11 cellular contexts compared by ENCODE assay signal in genomic region chr4:163395758-163396157, GRCh38. TPM values are rescaled to one million over a fixed set of nuclear protein-coding genes. Genes with fewer than 3 reads are reported as not detected.
DNase-seq lines count a peak whose midpoint lies in the region; ATAC-seq and TF ChIP-seq lines count a peak whose summit lies in the region.
"Had no signal": no experiment of that assay in that cellular context is flagged by ENCODE, and none has a peak within 500 bp of the region (broad histone marks: within the 10 kb centered on the region; RNA-seq: fewer than 3 reads in every experiment).

No MANE protein-coding gene starts in this region.

- H3K4me3 ChIP-seq in MG63 (peak overlapping the region; percentile 38), mammary epithelial cell (replicated peaks in 1 of 3; ENCODE audit: insufficient read depth in 1 of 3, low read depth in 2 of 3, low read length in 3 of 3) (peak overlapping the region; percentile 34 to 63 (median 46)), osteoblast (ENCODE audit: insufficient read depth, low read length) (peak overlapping the region; percentile 28), lower lobe of right lung (no peak overlapping the region)

- H3K9me3 ChIP-seq in MG63 = no peaks in the 10 kb centered on the region
- H3K9me3 ChIP-seq in mammary epithelial cell (replicated peaks; ENCODE audit: insufficient read depth, low read length) = no peaks in the 10 kb centered on the region
- no peaks in the 10 kb centered on the region for H3K9me3 ChIP-seq in osteoblast (ENCODE audit: low read depth, low read length)
- no peaks in the 10 kb centered on the region for H3K9me3 ChIP-seq in lower lobe of right lung
- H3K9me3 ChIP-seq: stomach had no signal

- no peak overlapping the region for H3K9ac ChIP-seq in mammary epithelial cell (ENCODE audit: insufficient read depth, low read length)

- ATAC-seq in lower lobe of right lung = no peak
- ATAC-seq in GM18873 (IDR thresholded peaks at IDR 0.05; ENCODE audit: low FRiP score, unreplicated experiment) = no peak
- ATAC-seq: activated CD4-positive, CD25-positive, alpha-beta regulatory T cell treated with anti-CD3 and anti-CD28 coated beads, Interleukin-2, amount 50 U/mL, for 24 hours had no signal

- H3K4me1 ChIP-seq in mammary epithelial cell (ENCODE audit: insufficient read depth, low read length) (peaks cover 6% of the 10 kb centered on the region), osteoblast (ENCODE audit: insufficient read depth, low read length) (no peaks in the 10 kb centered on the region), lower lobe of right lung (no peaks in the 10 kb centered on the region)
- H3K4me1 ChIP-seq: stomach had no signal

- CTCF ChIA-PET in mammary epithelial cell (lab: Charles Lee; ENCODE audit: low non-redundant PET) = no interaction called here

- H3K4me2 ChIP-seq in mammary epithelial cell (ENCODE audit: insufficient read depth, low read depth, low read length) (peak overlapping the region; percentile 92), osteoblast (ENCODE audit: insufficient read depth, low read length) (peak overlapping the region; percentile 9)

- in situ Hi-C loops in mammary epithelial cell (cut with MboI; ENCODE audit: low sequenced_read_pairs in 2 of 2) = no loop called here

- DNase-seq in DMS53 treated with DMSO at 0.1 percent for 48 hours (lab: John Stamatoyannopoulos, UW; ENCODE audit: unreplicated experiment) = peak; percentile 4
- no peak for DNase-seq in MG63
- peak; percentile 5 for DNase-seq in mammary epithelial cell
- no peak for DNase-seq in osteoblast (ENCODE audit: insufficient read length, low spot score, missing footprints)
- no peak for DNase-seq in NK-92 treated with Interleukin-12 subunit alpha and Interleukin-12 subunit beta, amount 100 ng/mL, for 24 hours (lab: John Stamatoyannopoulos, UW)
- DNase-seq in lower lobe of right lung = no peak
- DNase-seq: foreskin fibroblast, NCI-H510A treated with DMSO at 0.1 percent for 48 hours, stomach had no signal

- H4K20me1 ChIP-seq in mammary epithelial cell (ENCODE audit: insufficient read depth, low read length) (no peaks in the 10 kb centered on the region), osteoblast (ENCODE audit: insufficient read depth, low read length) (no peaks in the 10 kb centered on the region)

- intact Hi-C loops in mammary epithelial cell (cut with micrococcal nuclease) = no loop called here
- intact Hi-C loops in lower lobe of right lung (cut with DNase I) = no loop called here

- H3K36me3 ChIP-seq in MG63 (no peaks in the 10 kb centered on the region), mammary epithelial cell (ENCODE audit: insufficient read depth, low read length) (no peaks in the 10 kb centered on the region), osteoblast (ENCODE audit: insufficient read depth, low read length) (no peaks in the 10 kb centered on the region), lower lobe of right lung (no peaks in the 10 kb centered on the region)
- H3K36me3 ChIP-seq: stomach had no signal

- no peaks in the 10 kb centered on the region; the same call in 1 of the 2 replicates for H3K27me3 ChIP-seq in MG63
- H3K27me3 ChIP-seq in mammary epithelial cell (ENCODE audit: insufficient read depth, low read length) = no peaks in the 10 kb centered on the region
- H3K27me3 ChIP-seq in osteoblast (ENCODE audit: insufficient read depth, low read length) = no peaks in the 10 kb centered on the region
- no peaks in the 10 kb centered on the region for H3K27me3 ChIP-seq in lower lobe of right lung (ENCODE audit: low read depth)

- H3K27ac ChIP-seq in mammary epithelial cell (ENCODE audit: insufficient read depth, low read depth, low read length) = no peak overlapping the region
- no peak overlapping the region for H3K27ac ChIP-seq in osteoblast (ENCODE audit: low read depth, low read length)
- H3K27ac ChIP-seq in lower lobe of right lung = no peak overlapping the region
- H3K27ac ChIP-seq: stomach had no signal

- WGBS in mammary epithelial cell (ENCODE audit: low coverage, missing lambda C conversion rate) = 7% methylated on average over 5 of the region's 5 CpGs

- TF ChIP-seq CTCF in mammary epithelial cell (conservative IDR thresholded peaks at IDR 0.05 in 1 of 2, IDR thresholded peaks at IDR 0.05 in 1 of 2; ENCODE audit: extremely low read depth in 1 of 2, insufficient read depth in 1 of 2, low read depth in 1 of 2, low read length in 2 of 2) (no peak), osteoblast (IDR thresholded peaks at IDR 0.05; ENCODE audit: extremely low read depth, low read depth, low read length) (no peak), lower lobe of right lung (IDR thresholded peaks at IDR 0.05) (no peak)

- H2AFZ ChIP-seq in mammary epithelial cell (ENCODE audit: low read depth, low read length) (peak overlapping the region; percentile 96), osteoblast (ENCODE audit: low read length) (no peak overlapping the region)

- dilution Hi-C loops in mammary epithelial cell (cut with HindIII; ENCODE audit: low sequenced_read_pairs) = no loop called here

- H3K79me2 ChIP-seq in mammary epithelial cell (ENCODE audit: insufficient read depth, low read length) (no peaks in the 10 kb centered on the region), osteoblast (ENCODE audit: insufficient read depth, low read length) (no peaks in the 10 kb centered on the region)

- BruUV-seq in mammary epithelial cell (replicated peaks; lab: Mats Ljungman, UMichigan) = no TSS peak

RNA-seq across cellular contexts. Expression of gene NPY5R, which starts 52.1 kb away (rescaled TPM):
- total RNA-seq in MG63 (2014; rRNA removed; shearing (Covaris generic); ENCODE audit: low replicate concordance) = not detected in 2 replicates
- total RNA-seq in mammary epithelial cell (not detected), osteoblast (not detected in 2 replicates), lower lobe of right lung (not detected)
- not detected for polyA plus RNA-seq in mammary epithelial cell
- not detected for polyA minus RNA-seq in mammary epithelial cell
- polyA plus RNA-seq: stomach had no signal

Comparison
In these comparisons a context has a peak if more than half of its experiments do, and no peak if none do; other contexts are left out.
1. DNase-seq: peak in DMS53 treated with DMSO at 0.1 percent for 48 hours (single experiment) and mammary epithelial cell (single experiment); none in MG63 (single experiment), osteoblast (single experiment), NK-92 treated with Interleukin-12 subunit alpha and Interleukin-12 subunit beta, amount 100 ng/mL, for 24 hours (single experiment) and lower lobe of right lung (single experiment).